Comparison of ENCODE assay signal across 1 cellular context in the genomic region with DNA sequence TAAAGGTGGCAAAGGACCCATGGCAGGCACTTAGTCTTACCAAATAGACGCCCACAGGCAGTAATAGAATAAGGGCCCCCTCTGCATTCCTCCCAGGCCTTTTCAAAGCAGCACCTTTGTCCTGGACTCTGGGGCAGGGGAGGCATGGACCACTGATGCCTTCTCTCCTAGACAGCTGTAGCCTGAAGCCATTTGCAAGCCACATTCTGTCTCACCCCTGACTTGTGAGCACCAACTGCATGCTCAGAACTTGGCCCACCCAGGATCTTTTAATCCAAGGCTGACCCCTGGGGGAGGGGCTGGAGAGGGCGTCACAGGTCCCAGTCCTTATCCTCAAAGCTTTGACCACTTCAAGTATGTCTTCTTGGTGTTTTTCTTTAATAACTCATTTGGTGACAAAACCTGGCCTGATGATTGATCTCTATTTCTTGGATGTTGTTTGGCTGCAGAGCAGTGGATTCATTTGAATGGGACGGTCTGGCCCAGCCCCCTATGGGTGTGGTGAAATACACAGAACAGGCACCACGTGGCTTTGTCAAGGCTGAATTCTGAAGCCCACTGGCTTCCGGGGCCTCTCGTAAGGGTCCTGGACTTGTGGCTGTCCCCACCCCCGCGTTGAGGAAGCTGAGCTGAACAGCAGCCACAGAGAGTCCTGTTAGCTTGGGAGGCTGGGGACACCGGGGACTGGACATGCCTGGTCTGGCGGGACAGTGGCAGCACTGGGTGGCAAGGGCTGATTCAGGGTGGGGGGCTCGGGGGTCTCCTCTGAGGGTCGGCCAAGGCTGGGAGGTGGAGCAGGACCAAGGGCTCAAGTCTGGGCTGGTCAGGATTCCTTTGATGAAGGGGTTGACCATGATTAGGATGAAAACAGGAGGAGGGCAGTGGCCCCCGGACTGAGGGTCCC.
TF ChIP-seq lines count a peak whose summit lies in the region.

No MANE protein-coding gene starts in this region.

TF ChIP-seq in HepG2, 621 proteins besides CTCF, POLR2A, EP300 and RAD21 (continued from another document and continues in another):
- TF ChIP-seq ZBTB1 (CRISPR knock-in tag; IDR thresholded peaks at IDR 0.05; ENCODE audit: borderline replicate concordance) (no peak), ZNF589 (CRISPR knock-in tag; conservative IDR thresholded peaks at IDR 0.05) (no peak), ETV5 (CRISPR knock-in tag; IDR thresholded peaks at IDR 0.05; ENCODE audit: borderline replicate concordance) (peak; percentile 87), ERF (CRISPR knock-in tag; IDR thresholded peaks at IDR 0.05) (no peak), ARID5B (CRISPR knock-in tag; IDR thresholded peaks at IDR 0.05) (peak; percentile 48; the same call in 1 of the 2 replicates), ZKSCAN8 (CRISPR knock-in tag; IDR thresholded peaks at IDR 0.05; ENCODE audit: borderline replicate concordance) (no peak; the same call in 1 of the 2 replicates), ZKSCAN1 (IDR thresholded peaks at IDR 0.05; ENCODE audit: low read length) (no peak), CC2D1A (CRISPR knock-in tag; IDR thresholded peaks at IDR 0.05) (0 out of 2 replicates have a peak, but pooled peaks have one; percentile 7), NPAS2 (CRISPR knock-in tag; IDR thresholded peaks at IDR 0.05; ENCODE audit: borderline replicate concordance) (no peak), EED (CRISPR knock-in tag; IDR thresholded peaks at IDR 0.05) (no peak), DRAP1 (CRISPR knock-in tag; IDR thresholded peaks at IDR 0.05) (peak; percentile 71), ZNF674 (CRISPR knock-in tag; IDR thresholded peaks at IDR 0.05; ENCODE audit: low read depth) (no peak), ZNF644 (CRISPR knock-in tag; IDR thresholded peaks at IDR 0.05; ENCODE audit: low read depth) (no peak), NFATC3 (CRISPR knock-in tag; IDR thresholded peaks at IDR 0.05) (no peak), KDM5B (CRISPR knock-in tag; IDR thresholded peaks at IDR 0.05; ENCODE audit: borderline replicate concordance) (no peak), EZH2 (conservative IDR thresholded peaks at IDR 0.05; ENCODE audit: low read depth, low read length) (no peak), ZNF232 (CRISPR knock-in tag; IDR thresholded peaks at IDR 0.05; ENCODE audit: borderline replicate concordance) (no peak), KAT8 (CRISPR knock-in tag; IDR thresholded peaks at IDR 0.05) (peak; percentile 42; the same call in 1 of the 2 replicates), THAP8 (CRISPR knock-in tag; IDR thresholded peaks at IDR 0.05; ENCODE audit: borderline replicate concordance) (no peak), KLF15 (CRISPR knock-in tag; IDR thresholded peaks at IDR 0.05; ENCODE audit: borderline replicate concordance) (no peak), MAFG (CRISPR knock-in tag; IDR thresholded peaks at IDR 0.05) (no peak), NCOA5 (CRISPR knock-in tag; IDR thresholded peaks at IDR 0.05) (no peak), MIXL1 (CRISPR knock-in tag; IDR thresholded peaks at IDR 0.05) (no peak), MBD4 (IDR thresholded peaks at IDR 0.05; ENCODE audit: borderline replicate concordance, low read length) (no peak), ZNF616 (CRISPR knock-in tag; IDR thresholded peaks at IDR 0.05; ENCODE audit: low read depth) (no peak), ZNF468 (CRISPR knock-in tag; IDR thresholded peaks at IDR 0.05) (0 out of 2 replicates have a peak, but pooled peaks have one; percentile 48), IRX3 (CRISPR knock-in tag; IDR thresholded peaks at IDR 0.05; ENCODE audit: borderline replicate concordance, low read depth) (no peak), ZKSCAN5 (CRISPR knock-in tag; IDR thresholded peaks at IDR 0.05) (no peak), NFIC (IDR thresholded peaks at IDR 0.05; ENCODE audit: low read length) (no peak), FOXA1 (IDR thresholded peaks at IDR 0.05) (no peak), FOXA1 (CRISPR knock-in tag; IDR thresholded peaks at IDR 0.05) (no peak), HNRNPH1 (optimal IDR thresholded peaks at IDR 0.05; ENCODE audit: low read depth, low read length) (no peak), ZNF337 (CRISPR knock-in tag; IDR thresholded peaks at IDR 0.05; ENCODE audit: borderline replicate concordance, low read depth) (no peak), PHF5A (CRISPR knock-in tag; IDR thresholded peaks at IDR 0.05; ENCODE audit: low read depth, unreplicated experiment) (no peak), SPEN (CRISPR knock-in tag; IDR thresholded peaks at IDR 0.05; ENCODE audit: low read depth) (no peak), BCL6 (CRISPR knock-in tag; IDR thresholded peaks at IDR 0.05) (peak; percentile 32; the same call in 1 of the 2 replicates), SRSF4 (IDR thresholded peaks at IDR 0.05; ENCODE audit: low read depth, low read length, poor library complexity, severe bottlenecking) (no peak), ISX (CRISPR knock-in tag; conservative IDR thresholded peaks at IDR 0.05) (no peak), KLF16 (CRISPR knock-in tag; IDR thresholded peaks at IDR 0.05) (no peak), REPIN1 (CRISPR knock-in tag; IDR thresholded peaks at IDR 0.05; ENCODE audit: borderline replicate concordance, low read depth) (no peak), ZNF768 (CRISPR knock-in tag; IDR thresholded peaks at IDR 0.05) (no peak), TFDP2 (CRISPR knock-in tag; IDR thresholded peaks at IDR 0.05) (no peak)
- TF ChIP-seq, protein P1, sequence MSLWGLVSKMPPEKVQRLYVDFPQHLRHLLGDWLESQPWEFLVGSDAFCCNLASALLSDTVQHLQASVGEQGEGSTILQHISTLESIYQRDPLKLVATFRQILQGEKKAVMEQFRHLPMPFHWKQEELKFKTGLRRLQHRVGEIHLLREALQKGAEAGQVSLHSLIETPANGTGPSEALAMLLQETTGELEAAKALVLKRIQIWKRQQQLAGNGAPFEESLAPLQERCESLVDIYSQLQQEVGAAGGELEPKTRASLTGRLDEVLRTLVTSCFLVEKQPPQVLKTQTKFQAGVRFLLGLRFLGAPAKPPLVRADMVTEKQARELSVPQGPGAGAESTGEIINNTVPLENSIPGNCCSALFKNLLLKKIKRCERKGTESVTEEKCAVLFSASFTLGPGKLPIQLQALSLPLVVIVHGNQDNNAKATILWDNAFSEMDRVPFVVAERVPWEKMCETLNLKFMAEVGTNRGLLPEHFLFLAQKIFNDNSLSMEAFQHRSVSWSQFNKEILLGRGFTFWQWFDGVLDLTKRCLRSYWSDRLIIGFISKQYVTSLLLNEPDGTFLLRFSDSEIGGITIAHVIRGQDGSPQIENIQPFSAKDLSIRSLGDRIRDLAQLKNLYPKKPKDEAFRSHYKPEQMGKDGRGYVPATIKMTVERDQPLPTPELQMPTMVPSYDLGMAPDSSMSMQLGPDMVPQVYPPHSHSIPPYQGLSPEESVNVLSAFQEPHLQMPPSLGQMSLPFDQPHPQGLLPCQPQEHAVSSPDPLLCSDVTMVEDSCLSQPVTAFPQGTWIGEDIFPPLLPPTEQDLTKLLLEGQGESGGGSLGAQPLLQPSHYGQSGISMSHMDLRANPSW (CRISPR knock-in tag; IDR thresholded peaks at IDR 0.05; ENCODE audit: borderline replicate concordance), result no peak
- TF ChIP-seq, protein P2, sequence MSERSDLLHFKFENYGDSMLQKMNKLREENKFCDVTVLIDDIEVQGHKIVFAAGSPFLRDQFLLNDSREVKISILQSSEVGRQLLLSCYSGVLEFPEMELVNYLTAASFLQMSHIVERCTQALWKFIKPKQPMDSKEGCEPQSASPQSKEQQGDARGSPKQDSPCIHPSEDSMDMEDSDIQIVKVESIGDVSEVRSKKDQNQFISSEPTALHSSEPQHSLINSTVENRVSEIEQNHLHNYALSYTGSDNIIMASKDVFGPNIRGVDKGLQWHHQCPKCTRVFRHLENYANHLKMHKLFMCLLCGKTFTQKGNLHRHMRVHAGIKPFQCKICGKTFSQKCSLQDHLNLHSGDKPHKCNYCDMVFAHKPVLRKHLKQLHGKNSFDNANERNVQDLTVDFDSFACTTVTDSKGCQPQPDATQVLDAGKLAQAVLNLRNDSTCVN (CRISPR knock-in tag; IDR thresholded peaks at IDR 0.05; ENCODE audit: borderline replicate concordance), result no peak
- TF ChIP-seq, protein P3, sequence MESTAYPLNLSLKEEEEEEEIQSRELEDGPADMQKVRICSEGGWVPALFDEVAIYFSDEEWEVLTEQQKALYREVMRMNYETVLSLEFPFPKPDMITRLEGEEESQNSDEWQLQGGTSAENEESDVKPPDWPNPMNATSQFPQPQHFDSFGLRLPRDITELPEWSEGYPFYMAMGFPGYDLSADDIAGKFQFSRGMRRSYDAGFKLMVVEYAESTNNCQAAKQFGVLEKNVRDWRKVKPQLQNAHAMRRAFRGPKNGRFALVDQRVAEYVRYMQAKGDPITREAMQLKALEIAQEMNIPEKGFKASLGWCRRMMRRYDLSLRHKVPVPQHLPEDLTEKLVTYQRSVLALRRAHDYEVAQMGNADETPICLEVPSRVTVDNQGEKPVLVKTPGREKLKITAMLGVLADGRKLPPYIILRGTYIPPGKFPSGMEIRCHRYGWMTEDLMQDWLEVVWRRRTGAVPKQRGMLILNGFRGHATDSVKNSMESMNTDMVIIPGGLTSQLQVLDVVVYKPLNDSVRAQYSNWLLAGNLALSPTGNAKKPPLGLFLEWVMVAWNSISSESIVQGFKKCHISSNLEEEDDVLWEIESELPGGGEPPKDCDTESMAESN (CRISPR knock-in tag; conservative IDR thresholded peaks at IDR 0.05), result peak; percentile 50; the same call in 1 of the 2 replicates
- TF ChIP-seq, protein P4, sequence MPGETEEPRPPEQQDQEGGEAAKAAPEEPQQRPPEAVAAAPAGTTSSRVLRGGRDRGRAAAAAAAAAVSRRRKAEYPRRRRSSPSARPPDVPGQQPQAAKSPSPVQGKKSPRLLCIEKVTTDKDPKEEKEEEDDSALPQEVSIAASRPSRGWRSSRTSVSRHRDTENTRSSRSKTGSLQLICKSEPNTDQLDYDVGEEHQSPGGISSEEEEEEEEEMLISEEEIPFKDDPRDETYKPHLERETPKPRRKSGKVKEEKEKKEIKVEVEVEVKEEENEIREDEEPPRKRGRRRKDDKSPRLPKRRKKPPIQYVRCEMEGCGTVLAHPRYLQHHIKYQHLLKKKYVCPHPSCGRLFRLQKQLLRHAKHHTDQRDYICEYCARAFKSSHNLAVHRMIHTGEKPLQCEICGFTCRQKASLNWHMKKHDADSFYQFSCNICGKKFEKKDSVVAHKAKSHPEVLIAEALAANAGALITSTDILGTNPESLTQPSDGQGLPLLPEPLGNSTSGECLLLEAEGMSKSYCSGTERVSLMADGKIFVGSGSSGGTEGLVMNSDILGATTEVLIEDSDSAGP (CRISPR knock-in tag; IDR thresholded peaks at IDR 0.05; ENCODE audit: borderline replicate concordance), result no peak; the same call in 1 of the 2 replicates
- TF ChIP-seq, protein P5, sequence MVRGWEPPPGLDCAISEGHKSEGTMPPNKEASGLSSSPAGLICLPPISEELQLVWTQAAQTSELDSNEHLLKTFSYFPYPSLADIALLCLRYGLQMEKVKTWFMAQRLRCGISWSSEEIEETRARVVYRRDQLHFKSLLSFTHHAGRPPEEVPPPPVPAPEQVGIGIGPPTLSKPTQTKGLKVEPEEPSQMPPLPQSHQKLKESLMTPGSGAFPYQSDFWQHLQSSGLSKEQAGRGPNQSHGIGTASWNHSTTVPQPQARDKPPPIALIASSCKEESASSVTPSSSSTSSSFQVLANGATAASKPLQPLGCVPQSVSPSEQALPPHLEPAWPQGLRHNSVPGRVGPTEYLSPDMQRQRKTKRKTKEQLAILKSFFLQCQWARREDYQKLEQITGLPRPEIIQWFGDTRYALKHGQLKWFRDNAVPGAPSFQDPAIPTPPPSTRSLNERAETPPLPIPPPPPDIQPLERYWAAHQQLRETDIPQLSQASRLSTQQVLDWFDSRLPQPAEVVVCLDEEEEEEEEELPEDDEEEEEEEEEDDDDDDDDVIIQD (CRISPR knock-in tag; IDR thresholded peaks at IDR 0.05; ENCODE audit: low read depth), result no peak
- TF ChIP-seq, protein P6, sequence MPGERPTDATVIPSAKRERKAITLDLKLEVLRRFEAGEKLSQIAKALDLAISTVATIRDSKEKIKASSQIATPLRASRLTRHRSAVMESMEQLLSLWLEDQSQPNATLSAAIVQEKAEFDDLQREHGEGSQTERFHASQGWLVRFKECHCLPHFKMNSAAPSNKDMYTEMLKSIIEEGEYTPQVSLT (CRISPR knock-in tag; IDR thresholded peaks at IDR 0.05; ENCODE audit: borderline replicate concordance, low read depth), result no peak
